ENCODE assay signal across 8 cellular contexts in the genomic region with DNA sequence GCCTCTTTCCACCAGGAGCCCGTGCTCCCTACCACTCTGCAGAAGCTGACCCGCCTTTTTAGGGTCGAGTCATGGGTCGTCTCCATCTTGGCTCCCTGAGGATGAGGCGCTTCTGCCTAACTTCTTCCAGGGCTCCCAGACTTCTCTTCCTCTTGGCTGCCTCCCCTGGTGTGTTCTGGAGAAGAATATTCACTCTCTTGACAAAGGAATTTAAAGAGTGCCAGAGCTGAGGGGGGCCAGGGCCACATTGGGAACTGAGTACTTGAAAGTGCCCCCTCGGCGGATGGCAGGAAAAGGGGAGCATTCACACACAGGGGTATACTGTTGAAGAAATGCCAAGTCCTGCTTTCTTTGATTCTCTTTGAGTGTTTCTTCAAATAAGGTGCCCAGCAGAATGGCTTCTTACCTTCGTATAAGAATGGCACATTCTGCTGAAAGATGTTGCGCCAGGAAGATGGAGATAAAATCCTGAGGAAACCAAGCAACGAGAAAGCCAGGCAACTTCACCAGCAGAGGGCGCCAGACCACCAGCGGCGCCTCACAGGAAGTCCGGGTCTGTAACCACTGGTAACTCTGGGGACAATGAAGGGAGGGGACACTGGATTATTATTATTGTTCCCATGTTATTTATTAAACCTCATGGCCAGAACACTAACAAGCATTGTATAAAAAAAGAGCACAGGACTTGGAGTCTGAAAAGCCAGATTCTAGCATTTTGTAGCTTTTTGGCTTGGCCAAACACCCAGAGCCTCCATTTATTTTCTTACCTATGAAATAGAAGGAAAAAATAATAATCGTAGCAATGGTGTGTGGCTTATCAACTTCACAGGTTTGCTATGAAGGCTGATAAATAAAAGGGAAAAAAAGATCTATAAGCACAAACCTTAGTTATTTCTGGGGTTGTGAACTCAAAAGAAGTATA.
DNase-seq lines count a peak whose midpoint lies in the region; ATAC-seq and TF ChIP-seq lines count a peak whose summit lies in the region.

No MANE protein-coding gene starts in this region.

- peak; percentile 90 for ATAC-seq in GM21786 (IDR thresholded peaks at IDR 0.05; ENCODE audit: unreplicated experiment)
- peak; percentile 69 for ATAC-seq in left lung

- DNase-seq in GM03348 (ENCODE audit: low spot score) (peak; percentile 76), Kasumi-1 (lab: John Stamatoyannopoulos, UW) (peak; percentile 66 to 75), UCSD-AML1 (lab: John Stamatoyannopoulos, UW; ENCODE audit: unreplicated experiment) (peak; percentile 32), brain microvascular endothelial cell (peak; percentile 64), left lung (peak in 1 of 2 donors; percentile 88), epidermal melanocyte (ENCODE audit: insufficient read length, low spot score) (no peak)
- DNase-seq in stimulated activated CD8-positive, alpha-beta memory T cell treated with anti-CD3 and anti-CD28 coated beads, Interleukin-15, amount 100 ng/mL, for 48 hours (ENCODE audit: low read depth in 2 of 2), result peak; percentile 27 to 31

- no peak overlapping the region for H3K27ac ChIP-seq in brain microvascular endothelial cell
- H3K27ac ChIP-seq in left lung, result no peak overlapping the region

- no peaks in the 10 kb centered on the region for H3K9me3 ChIP-seq in left lung

- in situ Hi-C loops in brain microvascular endothelial cell (cut with HindIII; ENCODE audit: low pct_ligation_motif_present, low sequenced_read_pairs), result no loop called here

- H3K36me3 ChIP-seq in brain microvascular endothelial cell (replicated peaks) (no peaks in the 10 kb centered on the region), left lung (no peaks in the 10 kb centered on the region)

- intact Hi-C loops in left lung (cut with DNase I), result no loop called here

- peak; percentile 98 for TF ChIP-seq CTCF in brain microvascular endothelial cell (IDR thresholded peaks at IDR 0.05; ENCODE audit: low read depth, low read length, missing control alignments)
- TF ChIP-seq CTCF in left lung (IDR thresholded peaks at IDR 0.05), result peak; percentile 70 to 78

- peaks cover 0 to 5% of the 10 kb centered on the region in 2 donors for H3K4me1 ChIP-seq in left lung

- H3K4me3 ChIP-seq in brain microvascular endothelial cell (ENCODE audit: low read depth, low read length), result no peak overlapping the region
- no peak overlapping the region for H3K4me3 ChIP-seq in left lung

- H3K27me3 ChIP-seq in brain microvascular endothelial cell (replicated peaks) (no peaks in the 10 kb centered on the region), left lung (no peaks in the 10 kb centered on the region)
